ENCODE assay signal across 1 cellular context in genomic region chr7:56092789-56093531, GRCh38.
TF ChIP-seq lines count a peak whose summit lies in the region.

TSS of gene PHKG1 (minus strand) at chr7:56092952. CDS start at chr7:56088941, 4,011 bp downstream.

TF ChIP-seq in HepG2, 621 proteins besides CTCF, POLR2A, EP300 and RAD21 (continued from another document):
- no peak for TF ChIP-seq ZBTB7B (CRISPR knock-in tag; IDR thresholded peaks at IDR 0.05)
- TF ChIP-seq PREB (CRISPR knock-in tag; IDR thresholded peaks at IDR 0.05) = no peak
- TF ChIP-seq KLF6 (CRISPR knock-in tag; IDR thresholded peaks at IDR 0.05) = no peak
- TF ChIP-seq SMAD9 (CRISPR knock-in tag; IDR thresholded peaks at IDR 0.05) = no peak
- no peak for TF ChIP-seq NFE2 (CRISPR knock-in tag; IDR thresholded peaks at IDR 0.05)
- no peak for TF ChIP-seq SMAD3 (CRISPR knock-in tag; IDR thresholded peaks at IDR 0.05)
- no peak for TF ChIP-seq PHB2 (IDR thresholded peaks at IDR 0.05; ENCODE audit: partially characterized antibody)
- TF ChIP-seq ZHX2 (IDR thresholded peaks at IDR 0.05; ENCODE audit: low read depth) = no peak
- no peak for TF ChIP-seq ZHX2 (CRISPR knock-in tag; IDR thresholded peaks at IDR 0.05; ENCODE audit: borderline replicate concordance)
- 0 out of 2 replicates have a peak, but pooled peaks have one; percentile 47 for TF ChIP-seq REPIN1 (CRISPR knock-in tag; IDR thresholded peaks at IDR 0.05; ENCODE audit: borderline replicate concordance, low read depth)
- TF ChIP-seq RNF219 (CRISPR knock-in tag; IDR thresholded peaks at IDR 0.05) = no peak
- TF ChIP-seq HNF1B (CRISPR knock-in tag; IDR thresholded peaks at IDR 0.05) = 0 out of 2 replicates have a peak, but pooled peaks have one; percentile 29
- TF ChIP-seq RBAK (CRISPR knock-in tag; IDR thresholded peaks at IDR 0.05) = no peak
- TF ChIP-seq KDM2A (CRISPR knock-in tag; IDR thresholded peaks at IDR 0.05; ENCODE audit: borderline replicate concordance, low read depth) = peak; percentile 27; the same call in 1 of the 2 replicates
- no peak for TF ChIP-seq THYN1 (CRISPR knock-in tag; IDR thresholded peaks at IDR 0.05; ENCODE audit: borderline replicate concordance, low read depth)
- no peak for TF ChIP-seq ZSCAN22 (CRISPR knock-in tag; IDR thresholded peaks at IDR 0.05)
- no peak for TF ChIP-seq RORA (CRISPR knock-in tag; IDR thresholded peaks at IDR 0.05)
- TF ChIP-seq ETV5 (CRISPR knock-in tag; IDR thresholded peaks at IDR 0.05; ENCODE audit: borderline replicate concordance) = peak; percentile 41; the same call in 1 of the 2 replicates
- TF ChIP-seq DDIT3 (CRISPR knock-in tag; IDR thresholded peaks at IDR 0.05) = no peak
- peak; percentile 38 for TF ChIP-seq XRCC5 (optimal IDR thresholded peaks at IDR 0.05; ENCODE audit: low read length)
- no peak for TF ChIP-seq STAT5B (CRISPR knock-in tag; IDR thresholded peaks at IDR 0.05)
